In genomic region chr19:1408300-1409203, GRCh38 we compare ENCODE assay signal across 1 cellular context.
TF ChIP-seq lines count a peak whose summit lies in the region.

No MANE protein-coding gene starts in this region.

TF ChIP-seq in K562, 482 proteins besides CTCF, POLR2A, EP300 and RAD21 (continued from another document and continues in another):
- TF ChIP-seq ZNF395 (CRISPR knock-in tag; IDR thresholded peaks at IDR 0.05): 0 out of 2 replicates have a peak, but pooled peaks have one; percentile 52
- no peak for TF ChIP-seq TRIM28 (IDR thresholded peaks at IDR 0.05)
- no peak for TF ChIP-seq NRF1 (conservative IDR thresholded peaks at IDR 0.05 in 1 of 2, IDR thresholded peaks at IDR 0.05 in 1 of 2)
- peak; percentile 58; the same call in 1 of the 2 replicates for TF ChIP-seq KAT7 (CRISPR knock-in tag; IDR thresholded peaks at IDR 0.05; ENCODE audit: borderline replicate concordance)
- peak; percentile 70 for TF ChIP-seq ZFX (CRISPR knock-in tag; IDR thresholded peaks at IDR 0.05)
- peak in 1 of 2 experiments; percentile 50; a peak in 2 of 4 replicates for TF ChIP-seq HDAC1 (IDR thresholded peaks at IDR 0.05)
- TF ChIP-seq HCFC1 (IDR thresholded peaks at IDR 0.05; ENCODE audit: low read depth, low read length): 0 out of 2 replicates have a peak, but pooled peaks have one; percentile 3
- TF ChIP-seq ZNF124 (CRISPR knock-in tag; IDR thresholded peaks at IDR 0.05): no peak
- TF ChIP-seq ZNF146 (CRISPR knock-in tag; IDR thresholded peaks at IDR 0.05; ENCODE audit: unreplicated experiment): no peak
- TF ChIP-seq SIN3A (IDR thresholded peaks at IDR 0.05; ENCODE audit: borderline replicate concordance in 2 of 2, control insufficient read depth in 1 of 2, low read depth in 2 of 2, low read length in 2 of 2): peak in 1 of 2 experiments; percentile 21; a peak in 1 of 4 replicates
- TF ChIP-seq, protein P1, sequence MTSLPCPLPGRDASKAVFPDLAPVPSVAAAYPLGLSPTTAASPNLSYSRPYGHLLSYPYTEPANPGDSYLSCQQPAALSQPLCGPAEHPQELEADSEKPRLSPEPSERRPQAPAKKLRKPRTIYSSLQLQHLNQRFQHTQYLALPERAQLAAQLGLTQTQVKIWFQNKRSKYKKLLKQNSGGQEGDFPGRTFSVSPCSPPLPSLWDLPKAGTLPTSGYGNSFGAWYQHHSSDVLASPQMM (CRISPR knock-in tag; IDR thresholded peaks at IDR 0.05): no peak
- peak; percentile 58 for TF ChIP-seq SAP30 (IDR thresholded peaks at IDR 0.05; ENCODE audit: borderline replicate concordance, insufficient read depth, low read depth, low read length, poor library complexity, severe bottlenecking)
- no peak for TF ChIP-seq NR2C1 (IDR thresholded peaks at IDR 0.05)
- TF ChIP-seq NR2C1 (tag; IDR thresholded peaks at IDR 0.05): no peak
- TF ChIP-seq HDAC2 (IDR thresholded peaks at IDR 0.05): no peak
- TF ChIP-seq, protein P2, sequence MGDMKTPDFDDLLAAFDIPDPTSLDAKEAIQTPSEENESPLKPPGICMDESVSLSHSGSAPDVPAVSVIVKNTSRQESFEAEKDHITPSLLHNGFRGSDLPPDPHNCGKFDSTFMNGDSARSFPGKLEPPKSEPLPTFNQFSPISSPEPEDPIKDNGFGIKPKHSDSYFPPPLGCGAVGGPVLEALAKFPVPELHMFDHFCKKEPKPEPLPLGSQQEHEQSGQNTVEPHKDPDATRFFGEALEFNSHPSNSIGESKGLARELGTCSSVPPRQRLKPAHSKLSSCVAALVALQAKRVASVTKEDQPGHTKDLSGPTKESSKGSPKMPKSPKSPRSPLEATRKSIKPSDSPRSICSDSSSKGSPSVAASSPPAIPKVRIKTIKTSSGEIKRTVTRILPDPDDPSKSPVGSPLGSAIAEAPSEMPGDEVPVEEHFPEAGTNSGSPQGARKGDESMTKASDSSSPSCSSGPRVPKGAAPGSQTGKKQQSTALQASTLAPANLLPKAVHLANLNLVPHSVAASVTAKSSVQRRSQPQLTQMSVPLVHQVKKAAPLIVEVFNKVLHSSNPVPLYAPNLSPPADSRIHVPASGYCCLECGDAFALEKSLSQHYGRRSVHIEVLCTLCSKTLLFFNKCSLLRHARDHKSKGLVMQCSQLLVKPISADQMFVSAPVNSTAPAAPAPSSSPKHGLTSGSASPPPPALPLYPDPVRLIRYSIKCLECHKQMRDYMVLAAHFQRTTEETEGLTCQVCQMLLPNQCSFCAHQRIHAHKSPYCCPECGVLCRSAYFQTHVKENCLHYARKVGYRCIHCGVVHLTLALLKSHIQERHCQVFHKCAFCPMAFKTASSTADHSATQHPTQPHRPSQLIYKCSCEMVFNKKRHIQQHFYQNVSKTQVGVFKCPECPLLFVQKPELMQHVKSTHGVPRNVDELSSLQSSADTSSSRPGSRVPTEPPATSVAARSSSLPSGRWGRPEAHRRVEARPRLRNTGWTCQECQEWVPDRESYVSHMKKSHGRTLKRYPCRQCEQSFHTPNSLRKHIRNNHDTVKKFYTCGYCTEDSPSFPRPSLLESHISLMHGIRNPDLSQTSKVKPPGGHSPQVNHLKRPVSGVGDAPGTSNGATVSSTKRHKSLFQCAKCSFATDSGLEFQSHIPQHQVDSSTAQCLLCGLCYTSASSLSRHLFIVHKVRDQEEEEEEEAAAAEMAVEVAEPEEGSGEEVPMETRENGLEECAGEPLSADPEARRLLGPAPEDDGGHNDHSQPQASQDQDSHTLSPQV (IDR thresholded peaks at IDR 0.05): peak; percentile 51; the same call in 1 of the 2 replicates
- peak; percentile 67; the same call in 1 of the 2 replicates for TF ChIP-seq EP400 (IDR thresholded peaks at IDR 0.05)
- TF ChIP-seq HNRNPH1 (optimal IDR thresholded peaks at IDR 0.05; ENCODE audit: low read depth, low read length): no peak
- TF ChIP-seq NKRF (IDR thresholded peaks at IDR 0.05; ENCODE audit: borderline replicate concordance): peak; percentile 44; the same call in 1 of the 2 replicates
- no peak for TF ChIP-seq HNRNPLL (IDR thresholded peaks at IDR 0.05; ENCODE audit: low read depth, low read length, poor library complexity, severe bottlenecking)
- TF ChIP-seq TCFL5 (CRISPR knock-in tag; conservative IDR thresholded peaks at IDR 0.05): no peak
- TF ChIP-seq RBFOX2 (IDR thresholded peaks at IDR 0.05; ENCODE audit: low read depth, low read length): peak; percentile 79
- TF ChIP-seq, protein P3, sequence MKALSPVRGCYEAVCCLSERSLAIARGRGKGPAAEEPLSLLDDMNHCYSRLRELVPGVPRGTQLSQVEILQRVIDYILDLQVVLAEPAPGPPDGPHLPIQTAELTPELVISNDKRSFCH (CRISPR knock-in tag; IDR thresholded peaks at IDR 0.05): no peak
- TF ChIP-seq, protein P3 (tag; IDR thresholded peaks at IDR 0.05): no peak
- 0 out of 2 replicates have a peak, but pooled peaks have one; percentile 25 for TF ChIP-seq ZNF766 (CRISPR knock-in tag; conservative IDR thresholded peaks at IDR 0.05)
- no peak for TF ChIP-seq HNRNPK (IDR thresholded peaks at IDR 0.05; ENCODE audit: low read depth, low read length, poor library complexity, severe bottlenecking)
- no peak for TF ChIP-seq KDM1A (IDR thresholded peaks at IDR 0.05)
- TF ChIP-seq SP2 (IDR thresholded peaks at IDR 0.05; ENCODE audit: extremely low read depth, low read depth, low read length, poor library complexity, severe bottlenecking): no peak
- no peak for TF ChIP-seq CBFA2T2 (conservative IDR thresholded peaks at IDR 0.05)
- no peak for TF ChIP-seq ETS2 (tag; IDR thresholded peaks at IDR 0.05; ENCODE audit: borderline replicate concordance, poor library complexity, severe bottlenecking)
- peak in 1 of 3 experiments; percentile 55 for TF ChIP-seq YY1 (IDR thresholded peaks at IDR 0.05; ENCODE audit: borderline replicate concordance in 1 of 3, control insufficient read depth in 1 of 3, extremely low read depth in 1 of 3, insufficient read depth in 3 of 3, insufficient read length in 1 of 3, insufficient replicate concordance in 2 of 3, low read depth in 1 of 3, low read length in 2 of 3)
- TF ChIP-seq BRD4 (IDR thresholded peaks at IDR 0.05): 0 out of 2 replicates have a peak, but pooled peaks have one; percentile 67
- peak; percentile 71 for TF ChIP-seq POLR2G (IDR thresholded peaks at IDR 0.05; ENCODE audit: low read depth, low read length)
- TF ChIP-seq NCOA1 (IDR thresholded peaks at IDR 0.05; ENCODE audit: low read depth): no peak
- peak; percentile 39; the same call in 1 of the 2 replicates for TF ChIP-seq TFAP4 (CRISPR knock-in tag; IDR thresholded peaks at IDR 0.05; ENCODE audit: borderline replicate concordance)
- TF ChIP-seq, protein P4, sequence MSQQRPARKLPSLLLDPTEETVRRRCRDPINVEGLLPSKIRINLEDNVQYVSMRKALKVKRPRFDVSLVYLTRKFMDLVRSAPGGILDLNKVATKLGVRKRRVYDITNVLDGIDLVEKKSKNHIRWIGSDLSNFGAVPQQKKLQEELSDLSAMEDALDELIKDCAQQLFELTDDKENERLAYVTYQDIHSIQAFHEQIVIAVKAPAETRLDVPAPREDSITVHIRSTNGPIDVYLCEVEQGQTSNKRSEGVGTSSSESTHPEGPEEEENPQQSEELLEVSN (IDR thresholded peaks at IDR 0.05; ENCODE audit: borderline replicate concordance in 1 of 2, extremely low read depth in 1 of 2, insufficient read depth in 1 of 2, insufficient read length in 1 of 2, low read depth in 1 of 2, low read length in 1 of 2, poor library complexity in 1 of 2, severe bottlenecking in 1 of 2): peak; percentile 73 to 84
- TF ChIP-seq KHSRP (IDR thresholded peaks at IDR 0.05): no peak
- no peak for TF ChIP-seq RNF219 (CRISPR knock-in tag; IDR thresholded peaks at IDR 0.05)
- peak; percentile 91 for TF ChIP-seq L3MBTL2 (IDR thresholded peaks at IDR 0.05)
- no peak for TF ChIP-seq ZNF184 (CRISPR knock-in tag; IDR thresholded peaks at IDR 0.05)
- TF ChIP-seq ZNF174 (CRISPR knock-in tag; IDR thresholded peaks at IDR 0.05): no peak
- no peak for TF ChIP-seq ZNF561 (CRISPR knock-in tag; conservative IDR thresholded peaks at IDR 0.05)
- TF ChIP-seq ZNF707 (CRISPR knock-in tag; conservative IDR thresholded peaks at IDR 0.05): no peak
- TF ChIP-seq, protein P5, sequence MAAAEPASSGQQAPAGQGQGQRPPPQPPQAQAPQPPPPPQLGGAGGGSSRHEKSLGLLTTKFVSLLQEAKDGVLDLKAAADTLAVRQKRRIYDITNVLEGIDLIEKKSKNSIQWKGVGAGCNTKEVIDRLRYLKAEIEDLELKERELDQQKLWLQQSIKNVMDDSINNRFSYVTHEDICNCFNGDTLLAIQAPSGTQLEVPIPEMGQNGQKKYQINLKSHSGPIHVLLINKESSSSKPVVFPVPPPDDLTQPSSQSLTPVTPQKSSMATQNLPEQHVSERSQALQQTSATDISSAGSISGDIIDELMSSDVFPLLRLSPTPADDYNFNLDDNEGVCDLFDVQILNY (CRISPR knock-in tag; IDR thresholded peaks at IDR 0.05): no peak
- no peak for TF ChIP-seq MAFG (tag; conservative IDR thresholded peaks at IDR 0.05)
- TF ChIP-seq ARID1B (IDR thresholded peaks at IDR 0.05): no peak
- peak; percentile 48 for TF ChIP-seq CXXC5 (CRISPR knock-in tag; IDR thresholded peaks at IDR 0.05)
- TF ChIP-seq ZNF444 (CRISPR knock-in tag; IDR thresholded peaks at IDR 0.05): no peak
- TF ChIP-seq CC2D1A (IDR thresholded peaks at IDR 0.05): no peak
